Comparison of ENCODE assay signal across 16 cellular contexts in genomic region chr6:170135461-170135820, GRCh38.
"Had no signal": no experiment of that assay in that cellular context is flagged by ENCODE, and none has a peak within 500 bp of the region (broad histone marks: within the 10 kb centered on the region; RNA-seq: fewer than 3 reads in every experiment).

No MANE protein-coding gene starts in this region.

- ATAC-seq: activated CD8-positive, alpha-beta T cell treated with anti-CD3 and anti-CD28 coated beads for 36 hours; activated T-cell treated with anti-CD3 and anti-CD28 coated beads, Interleukin-2, amount 50 U/mL, for 4 hours; gastroesophageal sphincter; left lobe of liver; stimulated activated naive CD8-positive, alpha-beta T cell treated with anti-CD3 and anti-CD28 coated beads, Interleukin-15, Interleukin-2, amounts not matched to agents 100 U/mL and 50 U/mL, for 24 hours had no signal

- H3K4me3 Mint-ChIP-seq: activated CD4-positive, alpha-beta T cell treated with anti-CD3 and anti-CD28 coated beads, Interleukin-2, amount 10 ng/mL, durations not matched to agents 24 days and 14 days; activated CD8-positive, alpha-beta T cell treated with anti-CD3 and anti-CD28 coated beads for 36 hours; activated naive CD4-positive, alpha-beta T cell treated with anti-CD3 and anti-CD28 coated beads, Interleukin-2, amount 50 U/mL, for 24 hours; activated T-cell treated with anti-CD3 and anti-CD28 coated beads, Interleukin-2, amount 50 U/mL, for 4 hours; dendritic cell treated with granulocyte-macrophage colony-stimulating factor and Interleukin-4, amounts not matched to agents 40 ng/mL and 50 ng/mL, for 4 days; T-helper 1 cell treated with Interleukin-12 subunit alpha and Interleukin-12 subunit beta and Interleukin-4 antibody, amounts not matched to agents 30 μg/mL and 1 μg/mL, for 36 hours; type B pancreatic cell had no signal

- H3K4me1 Mint-ChIP-seq: activated CD4-positive, alpha-beta T cell treated with anti-CD3 and anti-CD28 coated beads, Interleukin-2, amount 10 ng/mL, durations not matched to agents 24 days and 14 days; activated naive CD4-positive, alpha-beta T cell treated with anti-CD3 and anti-CD28 coated beads, Interleukin-2, amount 50 U/mL, for 24 hours had no signal

- H3K36me3 Mint-ChIP-seq: activated naive CD4-positive, alpha-beta T cell treated with anti-CD3 and anti-CD28 coated beads, Interleukin-2, amount 50 U/mL, for 24 hours; type B pancreatic cell had no signal

- H3K9me3 ChIP-seq: esophagus muscularis mucosa, gastroesophageal sphincter, neutrophil had no signal

- H3K36me3 ChIP-seq: esophagus muscularis mucosa, gastroesophageal sphincter, neutrophil had no signal

- H3K27me3 ChIP-seq: esophagus muscularis mucosa, gastroesophageal sphincter had no signal

- H3K27ac Mint-ChIP-seq: activated CD4-positive, alpha-beta T cell treated with anti-CD3 and anti-CD28 coated beads, Interleukin-2, amount 10 ng/mL, durations not matched to agents 24 days and 14 days; activated CD8-positive, alpha-beta T cell treated with anti-CD3 and anti-CD28 coated beads for 36 hours; activated naive CD4-positive, alpha-beta T cell treated with anti-CD3 and anti-CD28 coated beads, Interleukin-2, amount 50 U/mL, for 24 hours; dendritic cell treated with granulocyte-macrophage colony-stimulating factor and Interleukin-4, amounts not matched to agents 40 ng/mL and 50 ng/mL, for 4 days; T-helper 1 cell treated with Interleukin-12 subunit alpha and Interleukin-12 subunit beta and Interleukin-4 antibody, amounts not matched to agents 30 μg/mL and 1 μg/mL, for 36 hours; type B pancreatic cell had no signal

- H3K9me3 Mint-ChIP-seq: activated CD4-positive, alpha-beta T cell treated with anti-CD3 and anti-CD28 coated beads, Interleukin-2, amount 10 ng/mL, durations not matched to agents 24 days and 14 days; activated CD8-positive, alpha-beta T cell treated with anti-CD3 and anti-CD28 coated beads for 36 hours; activated naive CD4-positive, alpha-beta T cell treated with anti-CD3 and anti-CD28 coated beads, Interleukin-2, amount 50 U/mL, for 24 hours; activated T-cell treated with anti-CD3 and anti-CD28 coated beads, Interleukin-2, amount 50 U/mL, for 4 hours; type B pancreatic cell had no signal

- H3K27me3 Mint-ChIP-seq: activated CD4-positive, alpha-beta T cell treated with anti-CD3 and anti-CD28 coated beads, Interleukin-2, amount 10 ng/mL, durations not matched to agents 24 days and 14 days; activated CD8-positive, alpha-beta T cell treated with anti-CD3 and anti-CD28 coated beads for 36 hours; activated naive CD4-positive, alpha-beta T cell treated with anti-CD3 and anti-CD28 coated beads, Interleukin-2, amount 50 U/mL, for 24 hours; type B pancreatic cell had no signal

- H3K27ac ChIP-seq: neutrophil, parathyroid adenoma had no signal

- H3K9ac ChIP-seq: parathyroid adenoma had no signal

- H2AFZ ChIP-seq: parathyroid adenoma had no signal

- DNase-seq: activated CD4-positive, alpha-beta T cell treated with anti-CD3 and anti-CD28 coated beads, Interleukin-2, amount 10 ng/mL, durations not matched to agents 24 days and 14 days; activated CD8-positive, alpha-beta T cell treated with anti-CD3 and anti-CD28 coated beads for 36 hours; activated effector memory CD4-positive, alpha-beta T cell treated with Interleukin-2 at 50 U/mL for 16 hours; activated T-cell treated with anti-CD3 and anti-CD28 coated beads, Interleukin-2, amount 50 U/mL, for 4 hours; effector memory CD4-positive, alpha-beta T cell; retina; stimulated activated naive CD8-positive, alpha-beta T cell treated with anti-CD3 and anti-CD28 coated beads, Interleukin-15, Interleukin-2, amounts not matched to agents 100 U/mL and 50 U/mL, for 24 hours had no signal
